1 cellular context compared by ENCODE assay signal in genomic region chr22:45311033-45311531, GRCh38.
TF ChIP-seq lines count a peak whose summit lies in the region.

No MANE protein-coding gene starts in this region.

TF ChIP-seq in HepG2, 621 proteins besides CTCF, POLR2A, EP300 and RAD21:
- TF ChIP-seq MAF1 (CRISPR knock-in tag; IDR thresholded peaks at IDR 0.05; ENCODE audit: borderline replicate concordance) (0 out of 2 replicates have a peak, but pooled peaks have one; percentile 5), ZNF263 (CRISPR knock-in tag; IDR thresholded peaks at IDR 0.05) (no peak)
